In genomic region chr12:58949954-58950738, GRCh38 we compare ENCODE assay signal across 11 cellular contexts. TPM values are rescaled to one million over a fixed set of nuclear protein-coding genes. Genes with fewer than 3 reads are reported as not detected.
A peak's percentile ranks its signal among the peaks of the same experiment; 100 is the strongest.
DNase-seq lines count a peak whose midpoint lies in the region; ATAC-seq, FAIRE-seq and TF ChIP-seq lines count a peak whose summit lies in the region.
"Not testable (repeated sequence)": the region's sequence is repeated elsewhere in the genome, so short reads cannot be mapped to it uniquely, and the experiment has no call there.
"Had no signal": no experiment of that assay in that cellular context is flagged by ENCODE, and none has a peak within 500 bp of the region (broad histone marks: within the 10 kb centered on the region; RNA-seq: fewer than 3 reads in every experiment).

No MANE protein-coding gene starts in this region.

- H3K4me3 Mint-ChIP-seq in Calu3 (ENCODE audit: low read depth, unreplicated experiment) = peak overlapping the region; percentile 48

- RAD21 ChIA-PET in HCT116 (lab: Charles Lee; ENCODE audit: low non-redundant PET in 1 of 2, low total read pairs in 2 of 2, uncharacterized antibody in 2 of 2, unreplicated experiment in 2 of 2) = not testable (repeated sequence)

- H3K14ac ChIP-seq in H1 (ENCODE audit: insufficient read length); neuronal stem cell (ENCODE audit: low read length): not testable (repeated sequence)

- H4K20me1 ChIP-seq in HCT116 (ENCODE audit: insufficient read depth); H1 (replicated peaks in 1 of 2; ENCODE audit: control insufficient read depth in 1 of 2, insufficient read depth in 2 of 2, low read length in 2 of 2); HepG2 (ENCODE audit: insufficient read depth, low read length): not testable (repeated sequence)

- TF ChIP-seq EP300 in H1 (IDR thresholded peaks at IDR 0.05; ENCODE audit: borderline replicate concordance in 1 of 2, low read depth in 2 of 2, low read length in 2 of 2); HepG2 (IDR thresholded peaks at IDR 0.05; ENCODE audit: low read depth in 2 of 2, low read length in 2 of 2); HepG2 (CRISPR knock-in tag; IDR thresholded peaks at IDR 0.05; ENCODE audit: borderline replicate concordance): not testable (repeated sequence)

- peaks cover 12% of the 10 kb centered on the region for H3K9me3 Mint-ChIP-seq in Calu3 (ENCODE audit: low read depth, unreplicated experiment)

- TF ChIP-seq RAD21 in HCT116 (IDR thresholded peaks at IDR 0.05; ENCODE audit: low read depth); H1 (IDR thresholded peaks at IDR 0.05 in 1 of 2, conservative IDR thresholded peaks at IDR 0.05 in 1 of 2; ENCODE audit: low read depth in 2 of 2, low read length in 2 of 2); HepG2 (CRISPR knock-in tag; IDR thresholded peaks at IDR 0.05): not testable (repeated sequence)

- peak overlapping the region; percentile 84 for H3K27ac Mint-ChIP-seq in Calu3 (ENCODE audit: unreplicated experiment)

- DNase-seq in Calu3 (peak; percentile 89), NCI-H146 (lab: John Stamatoyannopoulos, UW) (peak; percentile 32), NCI-H69 (lab: John Stamatoyannopoulos, UW) (peak; percentile 99), SHP77 treated with DMSO at 0.1 percent for 48 hours (lab: John Stamatoyannopoulos, UW) (peak; percentile 72)
- DNase-seq in HCT116 (ENCODE audit: low read depth, low spot score); H1 (ENCODE audit: low read depth in 1 of 2, low spot score in 2 of 2); HepG2 (ENCODE audit: low spot score); neuronal stem cell (ENCODE audit: low spot score): not testable (repeated sequence)

- intact Hi-C loops in Calu3 (cut with micrococcal nuclease; ENCODE audit: unreplicated experiment) = loop anchor here (2.0 to 5.0 kb wide), 3 partner anchors 33 to 613 kb away; no protein-coding TSS in a partner anchor
- intact Hi-C loops in HCT116 (cut with micrococcal nuclease); HepG2 (cut with micrococcal nuclease; ENCODE audit: unreplicated experiment): not testable (repeated sequence)

- H4K91ac ChIP-seq in H1 (replicated peaks; ENCODE audit: insufficient read length, low read length); neuronal stem cell (ENCODE audit: low read depth, low read length, poor library complexity): not testable (repeated sequence)

- not testable (repeated sequence) for H2BK120ac ChIP-seq in H1 (replicated peaks; ENCODE audit: low read depth, low read length); neuronal stem cell (ENCODE audit: low read depth, low read length)

- H3K4ac ChIP-seq in H1 (replicated peaks; ENCODE audit: insufficient read length, low read depth, low read length); neuronal stem cell (ENCODE audit: low read length): not testable (repeated sequence)

- H2BK20ac ChIP-seq in H1 (ENCODE audit: low read length) = 0 out of 2 replicates have a peak overlapping the region, but pooled peaks have one; percentile 55

- H2BK15ac ChIP-seq in H1 (ENCODE audit: low read length); neuronal stem cell (ENCODE audit: low read length): not testable (repeated sequence)

- H2BK5ac ChIP-seq in H1 (ENCODE audit: low read depth, low read length); neuronal stem cell (ENCODE audit: low read length): not testable (repeated sequence)

- not testable (repeated sequence) for H3K27ac ChIP-seq in HCT116 (ENCODE audit: low read depth, low read length); H1 (ENCODE audit: low read depth, low read length); HepG2 (ENCODE audit: extremely low read length, insufficient read depth, low read length); neuronal stem cell (replicated peaks; ENCODE audit: low read length)

- H3K27me3 Mint-ChIP-seq in Calu3 (ENCODE audit: unreplicated experiment) = not testable (repeated sequence)

- H3K23me2 ChIP-seq in H1 (ENCODE audit: low read depth, low read length) = not testable (repeated sequence)

- not testable (repeated sequence) for H3K9me2 ChIP-seq in HCT116 (ENCODE audit: insufficient read depth)

- FAIRE-seq in H1 (lab: Jason Lieb, UNC); HepG2 (lab: Jason Lieb, UNC): not testable (repeated sequence)

- peak overlapping the region; percentile 38 for H2AFZ ChIP-seq in HCT116 (ENCODE audit: low read depth, low read length, poor library complexity, severe bottlenecking)
- not testable (repeated sequence) for H2AFZ ChIP-seq in H1 (ENCODE audit: low read length); HepG2 (ENCODE audit: low read length); neuronal stem cell (ENCODE audit: low read length)

- TSS peak; percentile 74 for BruUV-seq in Calu3 (replicated peaks; lab: Mats Ljungman, UMichigan)
- BruUV-seq in HCT116 (replicated peaks; lab: Mats Ljungman, UMichigan); HepG2 (replicated peaks; lab: Mats Ljungman, UMichigan): not testable (repeated sequence)

- not testable (repeated sequence) for TF ChIP-seq CTCF in Calu3 (IDR thresholded peaks at IDR 0.05; ENCODE audit: unreplicated experiment); HCT116 (IDR thresholded peaks at IDR 0.05 in 2 of 3, conservative IDR thresholded peaks at IDR 0.05 in 1 of 3; ENCODE audit: borderline replicate concordance in 1 of 3, insufficient read depth in 1 of 3, low read depth in 2 of 3, low read length in 2 of 3); H1 (IDR thresholded peaks at IDR 0.05; ENCODE audit: control extremely low read depth in 1 of 3, insufficient read depth in 1 of 3, low read depth in 1 of 3, low read length in 3 of 3); HepG2 (CRISPR knock-in tag; IDR thresholded peaks at IDR 0.05)

- H3K4me3 ChIP-seq in HCT116 (replicated peaks in 1 of 2; ENCODE audit: low read depth in 1 of 2, low read length in 2 of 2); H1 (ENCODE audit: extremely low read depth in 1 of 4, insufficient read depth in 2 of 4, low read depth in 3 of 4, low read length in 4 of 4); neuronal stem cell (ENCODE audit: low read length in 2 of 2): not testable (repeated sequence)
- peak overlapping the region in 1 of 3 experiments; percentile 28; a peak in 1 of 6 replicates for H3K4me3 ChIP-seq in HepG2 (replicated peaks in 1 of 3; ENCODE audit: insufficient read depth in 1 of 3, low read depth in 2 of 3, low read length in 3 of 3)

- H3K4me2 ChIP-seq in HCT116 (ENCODE audit: low read length) (0 out of 2 replicates have a peak overlapping the region, but pooled peaks have one; percentile 4), HepG2 (ENCODE audit: low read depth, low read length) (peak overlapping the region; percentile 27)
- H3K4me2 ChIP-seq in H1 (ENCODE audit: insufficient read depth in 1 of 2, low read depth in 2 of 2, low read length in 2 of 2); neuronal stem cell (ENCODE audit: insufficient read depth, low read length, poor library complexity, severe bottlenecking): not testable (repeated sequence)

- not testable (repeated sequence) for TF ChIP-seq POLR2A in HCT116 (IDR thresholded peaks at IDR 0.05; ENCODE audit: borderline replicate concordance, extremely low read depth, insufficient read depth, insufficient read length); H1 (IDR thresholded peaks at IDR 0.05; ENCODE audit: control extremely low read depth in 1 of 2, low read depth in 2 of 2, low read length in 2 of 2); HepG2 (IDR thresholded peaks at IDR 0.05; ENCODE audit: insufficient read depth in 1 of 2, low read depth in 2 of 2, low read length in 2 of 2)

- not testable (repeated sequence) for H3K56ac ChIP-seq in H1 (replicated peaks; ENCODE audit: insufficient read length, low read depth, low read length)

- peaks cover 64% of the 10 kb centered on the region for H3K4me1 Mint-ChIP-seq in Calu3 (ENCODE audit: low read depth, unreplicated experiment)

- not testable (repeated sequence) for H4K8ac ChIP-seq in H1 (ENCODE audit: extremely low read depth, insufficient read depth, low read length); neuronal stem cell (ENCODE audit: low read depth, low read length)

- H3K23ac ChIP-seq in H1 (ENCODE audit: insufficient read length); neuronal stem cell (ENCODE audit: low read depth, low read length, poor library complexity): not testable (repeated sequence)

- H3K36me3 ChIP-seq in HCT116 (ENCODE audit: control insufficient read depth in 1 of 2, insufficient read depth in 2 of 2, low read length in 2 of 2); H1 (ENCODE audit: control insufficient read depth in 2 of 4, insufficient read depth in 4 of 4, low read length in 3 of 4); HepG2 (replicated peaks in 1 of 2; ENCODE audit: control insufficient read depth in 1 of 2, insufficient read depth in 2 of 2, low read length in 2 of 2); neuronal stem cell (replicated peaks in 1 of 2; ENCODE audit: control insufficient read depth in 2 of 2, insufficient read depth in 2 of 2, low read length in 2 of 2): not testable (repeated sequence)

- not testable (repeated sequence) for H3K27me3 ChIP-seq in HCT116 (ENCODE audit: insufficient read depth, low read length); H1 (replicated peaks in 1 of 4; ENCODE audit: control insufficient read depth in 3 of 4, extremely low read depth in 1 of 4, insufficient read depth in 3 of 4, low read length in 3 of 4); HepG2 (ENCODE audit: control insufficient read depth in 1 of 2, insufficient read depth in 2 of 2, low read length in 2 of 2); neuronal stem cell (ENCODE audit: control insufficient read depth in 3 of 3, insufficient read depth in 3 of 3, low read depth in 1 of 3, low read length in 3 of 3)

- CTCF ChIA-PET in Calu3 (lab: Charles Lee) = interaction anchor here (0.6 to 3.2 kb wide), 18 partner anchors 8 to 135 kb away, joined by 3 to 18 read pairs (median 4); no protein-coding TSS in a partner anchor
- CTCF ChIA-PET in HCT116 (lab: Charles Lee) = interaction anchor here (1.5 kb wide), 1 partner anchor 410 kb away, joined by 3 read pairs; no protein-coding TSS in a partner anchor
- CTCF ChIA-PET in H1 (lab: Charles Lee; ENCODE audit: partially characterized antibody) = interaction anchor here (0.8 to 2.1 kb wide), 3 partner anchors 17 to 163 kb away, joined by 3 to 7 read pairs (median 6); no protein-coding TSS in a partner anchor
- CTCF ChIA-PET in HepG2 (lab: Yijun Ruan, JAX; ENCODE audit: low intra/inter-chr PET ratio, low total read pairs) = not testable (repeated sequence)

- H3K36me3 Mint-ChIP-seq in Calu3 (ENCODE audit: insufficient read depth, unreplicated experiment) = peaks cover 28% of the 10 kb centered on the region

- not testable (repeated sequence) for H3K9ac ChIP-seq in HCT116 (ENCODE audit: low read length); H1 (replicated peaks in 1 of 4; ENCODE audit: extremely low read depth in 1 of 4, low read depth in 3 of 4, low read length in 3 of 4); HepG2 (ENCODE audit: insufficient read depth, low read depth, low read length); neuronal stem cell (ENCODE audit: low read depth, low read length, poor library complexity)

- H4K5ac ChIP-seq in H1 (ENCODE audit: insufficient read length, low read depth, low read length) = not testable (repeated sequence)

- not testable (repeated sequence) for H3K79me1 ChIP-seq in H1 (ENCODE audit: low read depth, low read length); neuronal stem cell (ENCODE audit: low read depth, low read length)

- H3K18ac ChIP-seq in H1 (ENCODE audit: extremely low read depth, low read length) = not testable (repeated sequence)
- H3K18ac ChIP-seq in neuronal stem cell (ENCODE audit: low read length) = peak overlapping the region; percentile 49

- H3K9me3 ChIP-seq in HCT116 (ENCODE audit: control insufficient read depth in 1 of 2, insufficient read depth in 1 of 2, low read depth in 1 of 2, low read length in 2 of 2); H1 (ENCODE audit: insufficient read depth in 2 of 2, low read depth in 1 of 2, low read length in 1 of 2); HepG2 (ENCODE audit: low read length); neuronal stem cell (replicated peaks in 1 of 2; ENCODE audit: control insufficient read depth in 2 of 2, insufficient read depth in 1 of 2, low read depth in 1 of 2, low read length in 2 of 2): not testable (repeated sequence)

- not testable (repeated sequence) for H3K79me2 ChIP-seq in HCT116 (ENCODE audit: insufficient read depth, low read length); H1 (ENCODE audit: control insufficient read depth in 1 of 2, insufficient read depth in 2 of 2, low read length in 2 of 2); HepG2 (ENCODE audit: insufficient read depth, low read length)

- H2AK5ac ChIP-seq in H1 (ENCODE audit: low read depth, low read length); neuronal stem cell (ENCODE audit: low read depth, low read length): not testable (repeated sequence)

- H3K4me1 ChIP-seq in HCT116 (ENCODE audit: control insufficient read depth in 1 of 2, insufficient read depth in 2 of 2, low read length in 2 of 2) = peaks cover 0 to 11% of the 10 kb centered on the region in 2 experiments; a peak in 2 of 4 replicates
- not testable (repeated sequence) for H3K4me1 ChIP-seq in H1 (replicated peaks in 1 of 4; ENCODE audit: control insufficient read depth in 3 of 4, insufficient read depth in 4 of 4, low read length in 3 of 4); HepG2 (ENCODE audit: insufficient read depth, low read length); neuronal stem cell (ENCODE audit: control insufficient read depth in 2 of 2, insufficient read depth in 1 of 2, low read depth in 1 of 2, low read length in 2 of 2)

- H2BK12ac ChIP-seq in H1 (ENCODE audit: low read depth, low read length); neuronal stem cell (ENCODE audit: low read length): not testable (repeated sequence)

- ATAC-seq in HCT116 (0 out of 2 replicates have a peak, but pooled peaks have one; percentile 20), HepG2 (peak; percentile 48)

- in situ Hi-C loops in HepG2 (cut with HindIII; ENCODE audit: extremely low pct_ligation_motif_present, low pct_unique_long_range_greater_than_20kb) = not testable (repeated sequence)

- POLR2A ChIA-PET in HCT116 (lab: Charles Lee); H1 (lab: Charles Lee; ENCODE audit: partially characterized antibody); HepG2 (lab: Yijun Ruan, JAX): not testable (repeated sequence)

- WGBS in H1 (ENCODE audit: extremely low coverage in 1 of 2, insufficient coverage in 1 of 2, insufficient read length in 1 of 2, insufficient replicate concordance in 2 of 2, low coverage in 1 of 2, low lambda C conversion rate in 2 of 2, missing lambda C conversion rate in 1 of 2), 2 experiments = 73% methylated on average over 11 of the region's 11 CpGs; no CpG with 5 or more reads in 1 of the 2 experiments
- 40% methylated on average over 6 of the region's 11 CpGs for WGBS in HepG2 (ENCODE audit: low lambda C conversion rate)
- WGBS in neuronal stem cell (ENCODE audit: extremely low coverage in 2 of 2, insufficient read length in 2 of 2, insufficient replicate concordance in 1 of 2), 2 donors = no CpG with 5 or more reads among the region's 11 CpGs

RNA-seq across cellular contexts. Expression of gene LRIG3, which starts 29.8 kb away (rescaled TPM):
- total RNA-seq in Calu3 (2022) = 261 and 357 TPM in 2 replicates
- 11.1 TPM for total RNA-seq in HCT116 (2021; ENCODE audit: unreplicated experiment)
- polyA plus RNA-seq in HCT116 (2012) = 2.6 and 3.3 TPM in 2 replicates
- total RNA-seq in H1 (2021; fragmentation: NEBNext Ultra II Directional; extraction: Animal tissue kit (Norgen Biotek cat#: 25700)) = 9.1 and 9.3 TPM in 2 replicates
- polyA plus RNA-seq in H1 (2011; rRNA removed) = 4.4 and 6.5 TPM in 2 replicates
- 5.4 TPM for polyA plus RNA-seq in H1 (2011; cell fraction: cytosol; rRNA removed)
- 7.1 TPM for polyA plus RNA-seq in H1 (2011; cell fraction: nucleus; rRNA removed)
- 5.7 to 6.6 TPM (median 6.0 TPM) in 4 replicates for polyA plus RNA-seq in H1 (2012, experiment 1 of 2)
- 0.39 TPM for polyA plus RNA-seq in H1 (2012, experiment 2 of 2)
- 5.3 TPM for polyA plus RNA-seq in H1 (2013, experiment 1 of 2)
- 5.6 TPM for polyA plus RNA-seq in H1 (2013, experiment 2 of 2)
- 26.3 and 31.3 TPM in 2 replicates for polyA minus RNA-seq in H1 (2011; rRNA and poly(A)+ RNA removed)
- 6.6 TPM for polyA minus RNA-seq in H1 (2011; cell fraction: cytosol; rRNA and poly(A)+ RNA removed)
- 58.3 TPM for polyA minus RNA-seq in H1 (2011; cell fraction: nucleus; rRNA and poly(A)+ RNA removed)
- total RNA-seq in HepG2 (2016; rRNA removed; fragmentation: Illumina TruSeq; extraction: Trizol) = 9.9 and 17.4 TPM in 2 replicates
- 2.5 and 3.0 TPM in 2 replicates for total RNA-seq in HepG2 (2016; cell fraction: cytosol; rRNA removed; fragmentation: Illumina TruSeq; extraction: Trizol; ENCODE audit: low read depth)
- 9.0 and 13.5 TPM in 2 replicates for total RNA-seq in HepG2 (2016; cell fraction: insoluble cytoplasmic fraction; rRNA removed; fragmentation: Illumina TruSeq; extraction: Trizol)
- total RNA-seq in HepG2 (2016; cell fraction: membrane; rRNA removed; fragmentation: Illumina TruSeq; extraction: Trizol) = 5.6 and 5.9 TPM in 2 replicates
- 29.0 and 31.5 TPM in 2 replicates for total RNA-seq in HepG2 (2016; cell fraction: nucleus; rRNA removed; fragmentation: Illumina TruSeq; extraction: Trizol)
- polyA plus RNA-seq in HepG2 (2011; rRNA removed) = 7.7 TPM in 2 replicates
- 5.6 and 6.5 TPM in 2 replicates for polyA plus RNA-seq in HepG2 (2011; cell fraction: cytosol; rRNA removed)
- polyA plus RNA-seq in HepG2 (2011; cell fraction: nucleus; rRNA removed) = 6.5 and 6.7 TPM in 2 replicates
- polyA plus RNA-seq in HepG2 (2012) = 7.2 and 7.6 TPM in 2 replicates
- polyA plus RNA-seq in HepG2 (2016; cell fraction: cytosol; fragmentation: Illumina TruSeq; extraction: Trizol; ENCODE audit: low read depth) = 0.49 and 0.58 TPM in 2 replicates
- 4.9 and 6.3 TPM in 2 replicates for polyA plus RNA-seq in HepG2 (2016; cell fraction: insoluble cytoplasmic fraction; fragmentation: Illumina TruSeq; extraction: Trizol; ENCODE audit: low read depth)
- 0.96 and 1.0 TPM in 2 replicates for polyA plus RNA-seq in HepG2 (2016; cell fraction: membrane; fragmentation: Illumina TruSeq; extraction: Trizol; ENCODE audit: low read depth)
- polyA plus RNA-seq in HepG2 (2016; cell fraction: nucleus; fragmentation: Illumina TruSeq; extraction: Trizol; ENCODE audit: insufficient read depth, low read depth) = 10.9 and 12.4 TPM in 2 replicates
- 16.2 and 25.7 TPM in 2 replicates for polyA minus RNA-seq in HepG2 (2011; rRNA and poly(A)+ RNA removed; ENCODE audit: low replicate concordance)
- 6.6 and 7.4 TPM in 2 replicates for polyA minus RNA-seq in HepG2 (2011; cell fraction: cytosol; rRNA and poly(A)+ RNA removed)
- 51.0 and 58.3 TPM in 2 replicates for polyA minus RNA-seq in HepG2 (2011; cell fraction: nucleus; rRNA and poly(A)+ RNA removed)
- 15.0 TPM for polyA plus RNA-seq in neuronal stem cell (2013, experiment 1 of 2)
- 14.5 TPM for polyA plus RNA-seq in neuronal stem cell (2013, experiment 2 of 2)
- total RNA-seq: B cell; CD8-positive, alpha-beta T cell had no signal
- polyA plus RNA-seq: IgD-negative memory B cell had no signal
